1 cellular context compared by ENCODE assay signal in the genomic region with DNA sequence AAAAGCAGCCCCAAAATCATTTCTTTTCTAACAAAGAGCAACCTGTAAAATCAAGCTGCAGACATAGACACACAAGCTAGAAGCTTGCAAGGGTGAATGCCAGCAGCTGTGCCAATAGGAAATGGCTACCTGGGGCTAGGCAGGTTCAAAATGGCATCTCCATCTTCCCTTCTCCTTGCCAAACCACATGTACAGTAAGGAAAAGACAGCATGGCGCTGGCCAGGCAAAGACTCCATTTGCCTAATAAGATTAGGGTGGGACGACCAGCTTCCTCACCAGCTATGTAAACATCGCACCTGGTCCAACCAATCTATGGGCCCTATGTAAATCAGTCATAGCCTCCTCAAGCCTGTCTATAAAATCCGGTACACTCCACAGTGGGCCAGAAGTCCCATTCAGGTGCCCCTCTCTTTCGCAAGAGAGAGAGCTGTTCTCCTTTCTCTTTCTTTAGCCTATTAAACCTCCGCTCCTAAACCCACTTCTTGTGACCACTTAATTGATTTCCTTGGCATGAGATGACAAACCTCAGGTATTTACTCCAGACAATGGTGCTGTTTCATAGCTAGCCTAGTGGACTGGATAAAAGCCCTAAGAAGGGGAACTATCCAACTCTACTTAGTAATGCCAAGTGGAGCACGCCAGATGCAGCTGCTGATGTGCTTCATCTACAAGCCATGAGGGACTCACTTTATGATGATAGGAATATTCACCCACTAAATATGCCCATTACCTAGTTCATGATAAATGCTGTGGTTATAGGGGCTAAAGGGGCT.
TF ChIP-seq lines count a peak whose summit lies in the region.

No MANE protein-coding gene starts in this region.

TF ChIP-seq in SK-N-SH, 30 proteins besides CTCF, POLR2A, EP300 and RAD21 (continued from another document):
- TF ChIP-seq ELF1 (IDR thresholded peaks at IDR 0.05) (no peak), NRF1 (IDR thresholded peaks at IDR 0.05; ENCODE audit: low read depth, low read length) (no peak), PBX3 (IDR thresholded peaks at IDR 0.05) (no peak), MXI1 (IDR thresholded peaks at IDR 0.05; ENCODE audit: low read depth, low read length) (no peak), TEAD4 (IDR thresholded peaks at IDR 0.05; ENCODE audit: borderline replicate concordance, insufficient read depth) (no peak), FOSL2 (IDR thresholded peaks at IDR 0.05; ENCODE audit: borderline replicate concordance, low read depth) (no peak), TAF1 (IDR thresholded peaks at IDR 0.05; ENCODE audit: borderline replicate concordance, low read depth, low read length) (no peak), RFX5 (IDR thresholded peaks at IDR 0.05; ENCODE audit: low read length) (no peak)
- TF ChIP-seq, protein P1, sequence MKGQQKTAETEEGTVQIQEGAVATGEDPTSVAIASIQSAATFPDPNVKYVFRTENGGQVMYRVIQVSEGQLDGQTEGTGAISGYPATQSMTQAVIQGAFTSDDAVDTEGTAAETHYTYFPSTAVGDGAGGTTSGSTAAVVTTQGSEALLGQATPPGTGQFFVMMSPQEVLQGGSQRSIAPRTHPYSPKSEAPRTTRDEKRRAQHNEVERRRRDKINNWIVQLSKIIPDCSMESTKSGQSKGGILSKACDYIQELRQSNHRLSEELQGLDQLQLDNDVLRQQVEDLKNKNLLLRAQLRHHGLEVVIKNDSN (IDR thresholded peaks at IDR 0.05; ENCODE audit: borderline replicate concordance, low read depth) = no peak
- TF ChIP-seq, protein P2, sequence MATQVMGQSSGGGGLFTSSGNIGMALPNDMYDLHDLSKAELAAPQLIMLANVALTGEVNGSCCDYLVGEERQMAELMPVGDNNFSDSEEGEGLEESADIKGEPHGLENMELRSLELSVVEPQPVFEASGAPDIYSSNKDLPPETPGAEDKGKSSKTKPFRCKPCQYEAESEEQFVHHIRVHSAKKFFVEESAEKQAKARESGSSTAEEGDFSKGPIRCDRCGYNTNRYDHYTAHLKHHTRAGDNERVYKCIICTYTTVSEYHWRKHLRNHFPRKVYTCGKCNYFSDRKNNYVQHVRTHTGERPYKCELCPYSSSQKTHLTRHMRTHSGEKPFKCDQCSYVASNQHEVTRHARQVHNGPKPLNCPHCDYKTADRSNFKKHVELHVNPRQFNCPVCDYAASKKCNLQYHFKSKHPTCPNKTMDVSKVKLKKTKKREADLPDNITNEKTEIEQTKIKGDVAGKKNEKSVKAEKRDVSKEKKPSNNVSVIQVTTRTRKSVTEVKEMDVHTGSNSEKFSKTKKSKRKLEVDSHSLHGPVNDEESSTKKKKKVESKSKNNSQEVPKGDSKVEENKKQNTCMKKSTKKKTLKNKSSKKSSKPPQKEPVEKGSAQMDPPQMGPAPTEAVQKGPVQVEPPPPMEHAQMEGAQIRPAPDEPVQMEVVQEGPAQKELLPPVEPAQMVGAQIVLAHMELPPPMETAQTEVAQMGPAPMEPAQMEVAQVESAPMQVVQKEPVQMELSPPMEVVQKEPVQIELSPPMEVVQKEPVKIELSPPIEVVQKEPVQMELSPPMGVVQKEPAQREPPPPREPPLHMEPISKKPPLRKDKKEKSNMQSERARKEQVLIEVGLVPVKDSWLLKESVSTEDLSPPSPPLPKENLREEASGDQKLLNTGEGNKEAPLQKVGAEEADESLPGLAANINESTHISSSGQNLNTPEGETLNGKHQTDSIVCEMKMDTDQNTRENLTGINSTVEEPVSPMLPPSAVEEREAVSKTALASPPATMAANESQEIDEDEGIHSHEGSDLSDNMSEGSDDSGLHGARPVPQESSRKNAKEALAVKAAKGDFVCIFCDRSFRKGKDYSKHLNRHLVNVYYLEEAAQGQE (IDR thresholded peaks at IDR 0.05; ENCODE audit: low read depth, low read length) = no peak
